In genomic region chr10:103431902-103432301, GRCh38 we compare ENCODE assay signal across 15 cellular contexts. TPM values are rescaled to one million over a fixed set of nuclear protein-coding genes. Genes with fewer than 3 reads are reported as not detected.
DNase-seq lines count a peak whose midpoint lies in the region; ATAC-seq and TF ChIP-seq lines count a peak whose summit lies in the region.
"Had no signal": no experiment of that assay in that cellular context is flagged by ENCODE, and none has a peak within 500 bp of the region (broad histone marks: within the 10 kb centered on the region; RNA-seq: fewer than 3 reads in every experiment).

No MANE protein-coding gene starts in this region.

- no peak for ATAC-seq in HCT116

- H3K9me2 ChIP-seq in HCT116 (ENCODE audit: insufficient read depth), result no peaks in the 10 kb centered on the region

- H3K36me3 ChIP-seq in HCT116 (ENCODE audit: control insufficient read depth in 1 of 2, insufficient read depth in 2 of 2, low read length in 2 of 2) (peaks cover 78 to 83% of the 10 kb centered on the region in 2 experiments), endocrine pancreas (ENCODE audit: control insufficient read depth, insufficient read depth, low read length) (no peaks in the 10 kb centered on the region)

- no peak for DNase-seq in activated CD4-positive, alpha-beta memory T cell treated with anti-CD3 and anti-CD28 coated beads, Interleukin-2, amount 10 ng/mL, durations not matched to agents 7 days and 5 days
- no peak for DNase-seq in activated CD4-positive, alpha-beta memory T cell treated with anti-CD3 and anti-CD28 coated beads for 36 hours
- DNase-seq in HCT116 (ENCODE audit: low read depth, low spot score) (no peak), nephron progenitor cell (no peak), nucleus accumbens (lab: John Stamatoyannopoulos, UW) (no peak), foreskin melanocyte (no peak), posterior vena cava (ENCODE audit: low spot score) (no peak)
- DNase-seq: HCEC 1CT, NCI-H1436 treated with DMSO at 0.1 percent for 48 hours, NCI-H2081, NCI-H524 treated with DMSO at 0.1 percent for 48 hours, OCI-M1 had no signal

- H4K20me1 ChIP-seq in HCT116 (ENCODE audit: insufficient read depth), result 0 out of 2 replicates have a peak, but pooled peaks cover 2% of the 10 kb centered on the region

- no peak overlapping the region for H3K4me3 ChIP-seq in HCT116 (replicated peaks in 1 of 2; ENCODE audit: low read depth in 1 of 2, low read length in 2 of 2)
- peak overlapping the region; percentile 58 for H3K4me3 ChIP-seq in endocrine pancreas (ENCODE audit: control insufficient read depth, insufficient read depth, low read length)

- no peak overlapping the region for H3K4me2 ChIP-seq in HCT116 (ENCODE audit: low read length)

- no peaks in the 10 kb centered on the region for H3K9me3 Mint-ChIP-seq in activated CD4-positive, alpha-beta memory T cell treated with anti-CD3 and anti-CD28 coated beads, Interleukin-2, amount 10 ng/mL, durations not matched to agents 7 days and 5 days
- H3K9me3 Mint-ChIP-seq in activated CD4-positive, alpha-beta memory T cell treated with anti-CD3 and anti-CD28 coated beads for 36 hours, result no peaks in the 10 kb centered on the region
- no peaks in the 10 kb centered on the region for H3K9me3 Mint-ChIP-seq in nephron progenitor cell

- peaks cover 66% of the 10 kb centered on the region for H3K4me1 Mint-ChIP-seq in activated CD4-positive, alpha-beta memory T cell treated with anti-CD3 and anti-CD28 coated beads, Interleukin-2, amount 10 ng/mL, durations not matched to agents 7 days and 5 days
- H3K4me1 Mint-ChIP-seq in activated CD4-positive, alpha-beta memory T cell treated with anti-CD3 and anti-CD28 coated beads for 36 hours (ENCODE audit: low read depth), result peaks cover 34% of the 10 kb centered on the region
- H3K4me1 Mint-ChIP-seq in nephron progenitor cell, result no peaks in the 10 kb centered on the region

- peaks cover 72% of the 10 kb centered on the region for H3K36me3 Mint-ChIP-seq in activated CD4-positive, alpha-beta memory T cell treated with anti-CD3 and anti-CD28 coated beads, Interleukin-2, amount 10 ng/mL, durations not matched to agents 7 days and 5 days (ENCODE audit: low read depth)
- H3K36me3 Mint-ChIP-seq in activated CD4-positive, alpha-beta memory T cell treated with anti-CD3 and anti-CD28 coated beads for 36 hours, result peaks cover 57% of the 10 kb centered on the region
- H3K36me3 Mint-ChIP-seq in nephron progenitor cell (ENCODE audit: low read depth), result peaks cover 71% of the 10 kb centered on the region

- no peak for TF ChIP-seq RAD21 in HCT116 (IDR thresholded peaks at IDR 0.05; ENCODE audit: low read depth)

- CTCF ChIA-PET in activated CD4-positive, alpha-beta memory T cell treated with anti-CD3 and anti-CD28 coated beads, Interleukin-2, amount 10 ng/mL, durations not matched to agents 7 days and 5 days (lab: Charles Lee), result interaction anchor here (1.4 to 1.6 kb wide), 2 partner anchors 15 to 43 kb away, joined by 3 to 5 read pairs; no protein-coding TSS in a partner anchor
- CTCF ChIA-PET in activated CD4-positive, alpha-beta memory T cell treated with anti-CD3 and anti-CD28 coated beads for 36 hours (lab: Charles Lee), result interaction anchor here (1.4 kb wide), 1 partner anchor 20 kb away, joined by 5 read pairs; the partner anchor contains the start of gene CALHM2
- CTCF ChIA-PET in HCT116 (lab: Charles Lee), result no interaction called here

- TF ChIP-seq CTCF in HCT116 (IDR thresholded peaks at IDR 0.05 in 2 of 3, conservative IDR thresholded peaks at IDR 0.05 in 1 of 3; ENCODE audit: borderline replicate concordance in 1 of 3, insufficient read depth in 1 of 3, low read depth in 2 of 3, low read length in 2 of 3) (no peak), nephron progenitor cell (IDR thresholded peaks at IDR 0.05) (no peak)

- H3K9ac ChIP-seq in HCT116 (ENCODE audit: low read length) (no peak overlapping the region), endocrine pancreas (ENCODE audit: control insufficient read depth, insufficient read depth, low read length) (peak overlapping the region; percentile 19)

- intact Hi-C loops in activated CD4-positive, alpha-beta memory T cell treated with anti-CD3 and anti-CD28 coated beads for 36 hours (cut with micrococcal nuclease), result no loop called here
- intact Hi-C loops in HCT116 (cut with micrococcal nuclease), result no loop called here
- intact Hi-C loops in posterior vena cava (cut with DNase I), result no loop called here

- no peak overlapping the region for H2AFZ ChIP-seq in HCT116 (ENCODE audit: low read depth, low read length, poor library complexity, severe bottlenecking)

- no peak overlapping the region for H3K4me3 Mint-ChIP-seq in activated CD4-positive, alpha-beta memory T cell treated with anti-CD3 and anti-CD28 coated beads, Interleukin-2, amount 10 ng/mL, durations not matched to agents 7 days and 5 days
- H3K4me3 Mint-ChIP-seq in activated CD4-positive, alpha-beta memory T cell treated with anti-CD3 and anti-CD28 coated beads for 36 hours, result no peak overlapping the region
- H3K4me3 Mint-ChIP-seq in nephron progenitor cell, result no peak overlapping the region

- no peaks in the 10 kb centered on the region for H3K4me1 ChIP-seq in HCT116 (ENCODE audit: control insufficient read depth in 1 of 2, insufficient read depth in 2 of 2, low read length in 2 of 2)
- peaks cover 5% of the 10 kb centered on the region for H3K4me1 ChIP-seq in endocrine pancreas (ENCODE audit: control insufficient read depth, insufficient read depth, low read length)

- peak overlapping the region; percentile 48 for H3K27ac Mint-ChIP-seq in activated CD4-positive, alpha-beta memory T cell treated with anti-CD3 and anti-CD28 coated beads, Interleukin-2, amount 10 ng/mL, durations not matched to agents 7 days and 5 days
- H3K27ac Mint-ChIP-seq in activated CD4-positive, alpha-beta memory T cell treated with anti-CD3 and anti-CD28 coated beads for 36 hours, result no peak overlapping the region
- H3K27ac Mint-ChIP-seq in nephron progenitor cell, result peak overlapping the region; percentile 21

- no peaks in the 10 kb centered on the region for H3K27me3 Mint-ChIP-seq in activated CD4-positive, alpha-beta memory T cell treated with anti-CD3 and anti-CD28 coated beads, Interleukin-2, amount 10 ng/mL, durations not matched to agents 7 days and 5 days
- H3K27me3 Mint-ChIP-seq in activated CD4-positive, alpha-beta memory T cell treated with anti-CD3 and anti-CD28 coated beads for 36 hours, result no peaks in the 10 kb centered on the region
- peaks cover 3% of the 10 kb centered on the region for H3K27me3 Mint-ChIP-seq in nephron progenitor cell (ENCODE audit: low read depth, poor library complexity)

- RAD21 ChIA-PET in HCT116 (lab: Charles Lee; ENCODE audit: low non-redundant PET in 1 of 2, low total read pairs in 2 of 2, uncharacterized antibody in 2 of 2, unreplicated experiment in 2 of 2), result no interaction called here

- no peak for TF ChIP-seq POLR2A in HCT116 (IDR thresholded peaks at IDR 0.05; ENCODE audit: borderline replicate concordance, extremely low read depth, insufficient read depth, insufficient read length)

- POLR2A ChIA-PET in activated CD4-positive, alpha-beta memory T cell treated with anti-CD3 and anti-CD28 coated beads, Interleukin-2, amount 10 ng/mL, durations not matched to agents 7 days and 5 days (lab: Charles Lee), result interaction anchor here (1.1 to 2.7 kb wide), 3 partner anchors 11 to 51 kb away, joined by 3 to 9 read pairs (median 5); partner anchors contain the start of genes ATP5MK and PDCD11
- POLR2A ChIA-PET in activated CD4-positive, alpha-beta memory T cell treated with anti-CD3 and anti-CD28 coated beads for 36 hours (lab: Charles Lee), result no interaction called here
- POLR2A ChIA-PET in HCT116 (lab: Charles Lee), result no interaction called here

- H3K79me2 ChIP-seq in HCT116 (ENCODE audit: insufficient read depth, low read length), result peaks cover 50% of the 10 kb centered on the region

- H3K27ac ChIP-seq in HCT116 (ENCODE audit: low read depth, low read length), result no peak overlapping the region
- H3K27ac ChIP-seq: C4-2B had no signal

- H3K9me3 ChIP-seq in HCT116 (ENCODE audit: control insufficient read depth in 1 of 2, insufficient read depth in 1 of 2, low read depth in 1 of 2, low read length in 2 of 2) (no peaks in the 10 kb centered on the region), endocrine pancreas (ENCODE audit: control insufficient read depth, low read length) (no peaks in the 10 kb centered on the region)

- BruUV-seq in HCT116 (replicated peaks; lab: Mats Ljungman, UMichigan), result no TSS peak

- H3K27me3 ChIP-seq in HCT116 (ENCODE audit: insufficient read depth, low read length) (no peaks in the 10 kb centered on the region), endocrine pancreas (ENCODE audit: control insufficient read depth, insufficient read depth, low read length) (no peaks in the 10 kb centered on the region)

RNA-seq across cellular contexts. Expression of gene CALHM2, which starts 20.3 kb away (rescaled TPM):
- total RNA-seq in activated CD4-positive, alpha-beta memory T cell treated with anti-CD3 and anti-CD28 coated beads, Interleukin-2, amount 10 ng/mL, durations not matched to agents 7 days and 5 days, result 100 to 1,000 TPM; 135 to 138 TPM
- 10 to 100 TPM; 21.6 to 22.5 TPM for total RNA-seq in activated CD4-positive, alpha-beta memory T cell treated with anti-CD3 and anti-CD28 coated beads for 36 hours
- total RNA-seq in HCT116 (2021; ENCODE audit: unreplicated experiment) (46.1 TPM), posterior vena cava (10 to 100 TPM; 49.8 to 59.4 TPM)
- polyA plus RNA-seq in HCT116 (2012), result 52.2 and 53.5 TPM in 2 replicates
- total RNA-seq: HT1080 had no signal

RNA-seq across cellular contexts. Expression of gene CALHM1, which starts 26.8 kb away (rescaled TPM):
- total RNA-seq in activated CD4-positive, alpha-beta memory T cell treated with anti-CD3 and anti-CD28 coated beads, Interleukin-2, amount 10 ng/mL, durations not matched to agents 7 days and 5 days, result under 1 TPM; 0.58 to 0.73 TPM
- not detected for total RNA-seq in activated CD4-positive, alpha-beta memory T cell treated with anti-CD3 and anti-CD28 coated beads for 36 hours
- total RNA-seq in HCT116 (2021; ENCODE audit: unreplicated experiment), result not detected
- polyA plus RNA-seq in HCT116 (2012), result 0.02 and 0.05 TPM in 2 replicates
- total RNA-seq in posterior vena cava, result not detected
- total RNA-seq: HT1080 had no signal

RNA-seq across cellular contexts. Expression of gene PDCD11, which starts 35.5 kb away (rescaled TPM):
- 10 to 100 TPM; 38.9 to 39.6 TPM for total RNA-seq in activated CD4-positive, alpha-beta memory T cell treated with anti-CD3 and anti-CD28 coated beads, Interleukin-2, amount 10 ng/mL, durations not matched to agents 7 days and 5 days
- 10 to 100 TPM; 56.4 to 56.7 TPM for total RNA-seq in activated CD4-positive, alpha-beta memory T cell treated with anti-CD3 and anti-CD28 coated beads for 36 hours
- total RNA-seq in HCT116 (2021; ENCODE audit: unreplicated experiment) (106 TPM), posterior vena cava (10 to 100 TPM; 18.2 to 22.1 TPM)
- polyA plus RNA-seq in HCT116 (2012), result 74.1 and 75.4 TPM in 2 replicates

RNA-seq across cellular contexts. Expression of gene ATP5MK, which starts 35.6 kb away (rescaled TPM):
- total RNA-seq in activated CD4-positive, alpha-beta memory T cell treated with anti-CD3 and anti-CD28 coated beads, Interleukin-2, amount 10 ng/mL, durations not matched to agents 7 days and 5 days, result 100 to 1,000 TPM; 299 to 315 TPM
- total RNA-seq in activated CD4-positive, alpha-beta memory T cell treated with anti-CD3 and anti-CD28 coated beads for 36 hours, result 100 to 1,000 TPM; 436 to 438 TPM
- total RNA-seq in HCT116 (2021; ENCODE audit: unreplicated experiment) (556 TPM), posterior vena cava (100 to 1,000 TPM; 350 to 362 TPM)
- polyA plus RNA-seq in HCT116 (2012), result 212 and 372 TPM in 2 replicates

RNA-seq across cellular contexts. Expression of gene CALHM3, which starts 47.1 kb away (rescaled TPM):
- under 1 TPM; 0.48 to 0.53 TPM for total RNA-seq in activated CD4-positive, alpha-beta memory T cell treated with anti-CD3 and anti-CD28 coated beads, Interleukin-2, amount 10 ng/mL, durations not matched to agents 7 days and 5 days
- total RNA-seq in activated CD4-positive, alpha-beta memory T cell treated with anti-CD3 and anti-CD28 coated beads for 36 hours, result not detected
- total RNA-seq in HCT116 (2021; ENCODE audit: unreplicated experiment), result 0.49 TPM
- polyA plus RNA-seq in HCT116 (2012), result 0.74 and 1.1 TPM in 2 replicates
- total RNA-seq in posterior vena cava, result not detected
- total RNA-seq: HT1080 had no signal
